In the genomic region with DNA sequence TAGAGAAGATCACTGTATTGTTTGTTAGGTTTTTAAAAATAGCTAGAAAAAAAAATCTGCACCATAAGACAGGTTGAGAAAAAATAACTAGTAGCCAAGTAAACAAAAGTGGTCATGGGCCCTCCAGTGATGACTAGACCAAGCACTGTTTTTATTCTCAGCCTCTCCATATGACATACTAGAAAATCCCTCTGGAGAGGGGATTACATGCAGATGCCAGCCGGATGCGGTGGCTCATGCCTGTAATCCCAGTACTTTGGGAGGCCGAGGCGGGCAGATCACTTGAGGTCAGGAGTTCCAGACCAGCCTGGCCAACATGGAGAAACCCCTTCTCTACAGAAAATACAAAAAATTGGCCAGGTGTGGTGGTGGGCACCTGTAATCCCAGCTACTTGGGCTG, we compare ENCODE assay signal across 11 cellular contexts. TPM values are rescaled to one million over a fixed set of nuclear protein-coding genes. Genes with fewer than 3 reads are reported as not detected.
DNase-seq lines count a peak whose midpoint lies in the region; TF ChIP-seq lines count a peak whose summit lies in the region.
"Not testable (repeated sequence)": the region's sequence is repeated elsewhere in the genome, so short reads cannot be mapped to it uniquely, and the experiment has no call there.
"Had no signal": no experiment of that assay in that cellular context is flagged by ENCODE, and none has a peak within 500 bp of the region (broad histone marks: within the 10 kb centered on the region; RNA-seq: fewer than 3 reads in every experiment).

No MANE protein-coding gene starts in this region.

- H3K4me3 ChIP-seq in WERI-Rb-1 (ENCODE audit: low read depth, low read length); fibroblast of villous mesenchyme (ENCODE audit: low read depth, low read length); osteoblast (ENCODE audit: insufficient read depth, low read length); smooth muscle cell: not testable (repeated sequence)

- not testable (repeated sequence) for H3K9me3 ChIP-seq in WERI-Rb-1 (ENCODE audit: severe bottlenecking); osteoblast (ENCODE audit: low read depth, low read length); smooth muscle cell (replicated peaks; ENCODE audit: low read depth)

- H3K9ac ChIP-seq in smooth muscle cell (ENCODE audit: low read depth) = peak overlapping the region; percentile 73

- H3K4me2 ChIP-seq in osteoblast (ENCODE audit: insufficient read depth, low read length); smooth muscle cell: not testable (repeated sequence)

- H3K79me2 ChIP-seq in osteoblast (ENCODE audit: insufficient read depth, low read length); smooth muscle cell (ENCODE audit: low read depth): not testable (repeated sequence)

- peak overlapping the region; percentile 60 for H3K27ac ChIP-seq in WERI-Rb-1
- H3K27ac ChIP-seq in osteoblast (ENCODE audit: low read depth, low read length) = not testable (repeated sequence)
- peak overlapping the region; percentile 94 for H3K27ac ChIP-seq in smooth muscle cell (ENCODE audit: low read depth)

- not testable (repeated sequence) for H4K20me1 ChIP-seq in osteoblast (ENCODE audit: insufficient read depth, low read length); smooth muscle cell (ENCODE audit: low read depth)

- not testable (repeated sequence) for H3K27me3 ChIP-seq in WERI-Rb-1 (ENCODE audit: insufficient read depth, low read depth, severe bottlenecking); osteoblast (ENCODE audit: insufficient read depth, low read length); smooth muscle cell (ENCODE audit: low read depth)

- 35% methylated on average over 4 of the region's 4 CpGs for WGBS in smooth muscle cell (ENCODE audit: low lambda C conversion rate)

- not testable (repeated sequence) for H2AFZ ChIP-seq in osteoblast (ENCODE audit: low read length); smooth muscle cell (ENCODE audit: low read depth)

- not testable (repeated sequence) for H3F3A ChIP-seq in smooth muscle cell (ENCODE audit: low read depth)

- DNase-seq in NCI-H524 (lab: John Stamatoyannopoulos, UW) = peak; percentile 49 to 85
- peak; percentile 88 for DNase-seq in NCI-H82 (lab: John Stamatoyannopoulos, UW)
- peak; percentile 80 for DNase-seq in WERI-Rb-1
- peak; percentile 64 for DNase-seq in fibroblast of villous mesenchyme (ENCODE audit: low read depth)
- DNase-seq in osteoblast (ENCODE audit: insufficient read length, low spot score, missing footprints) = peak; percentile 75
- not testable (repeated sequence) for DNase-seq in smooth muscle cell (lab: John Stamatoyannopoulos, UW; ENCODE audit: unreplicated experiment)

- H3K36me3 ChIP-seq in WERI-Rb-1; osteoblast (ENCODE audit: insufficient read depth, low read length); smooth muscle cell (ENCODE audit: low read depth): not testable (repeated sequence)

- TF ChIP-seq CTCF in WERI-Rb-1 (IDR thresholded peaks at IDR 0.05; ENCODE audit: low read depth, low read length); fibroblast of villous mesenchyme (IDR thresholded peaks at IDR 0.05; ENCODE audit: insufficient read depth, low read depth, low read length); osteoblast (IDR thresholded peaks at IDR 0.05; ENCODE audit: extremely low read depth, low read depth, low read length); smooth muscle cell (IDR thresholded peaks at IDR 0.05; ENCODE audit: borderline replicate concordance, insufficient read depth, poor library complexity, severe bottlenecking): not testable (repeated sequence)

- not testable (repeated sequence) for H3K4me1 ChIP-seq in osteoblast (ENCODE audit: insufficient read depth, low read length); smooth muscle cell (ENCODE audit: low read depth)

RNA-seq across cellular contexts. Expression of a gene that starts 15.1 kb away (rescaled TPM):
- 49.0 and 51.0 TPM in 2 replicates for total RNA-seq in fibroblast of villous mesenchyme
- 36.6 and 41.0 TPM in 2 replicates for total RNA-seq in osteoblast
- 16.2 and 37.8 TPM in 2 replicates for total RNA-seq in smooth muscle cell
- 25.4 and 30.3 TPM in 2 replicates for polyA plus RNA-seq in smooth muscle cell

RNA-seq across cellular contexts. Expression of a gene that starts 25.5 kb away (rescaled TPM):
- total RNA-seq in fibroblast of villous mesenchyme (under 0.01 TPM in 1 of 2 replicates, not detected in the other), osteoblast (12.4 and 14.8 TPM in 2 replicates), smooth muscle cell (196 and 236 TPM in 2 replicates)
- polyA plus RNA-seq in smooth muscle cell = 627 and 901 TPM in 2 replicates
- total RNA-seq: A673; CD4-positive, alpha-beta memory T cell; CD4-positive, CD25-positive, alpha-beta regulatory T cell; CD8-positive, alpha-beta memory T cell had no signal
- polyA plus RNA-seq: CD14-positive monocyte; CD4-positive, alpha-beta memory T cell; CD4-positive, CD25-positive, alpha-beta regulatory T cell; CD8-positive, alpha-beta memory T cell had no signal

Comparison
In these comparisons a context has a peak if more than half of its experiments do, and no peak if none do; other contexts are left out.
1. RNA of a gene that starts 25.5 kb away (total RNA-seq): 196 to 236 TPM in smooth muscle cell and 12.4 to 14.8 TPM in osteoblast; under 0.01 TPM in fibroblast of villous mesenchyme; every median in the first group is over 10 times any median in the second.